Comparison of ENCODE assay signal across 20 cellular contexts in genomic region chr2:190412971-190413370, GRCh38. TPM values are rescaled to one million over a fixed set of nuclear protein-coding genes. Genes with fewer than 3 reads are reported as not detected.
A peak's percentile ranks its signal among the peaks of the same experiment; 100 is the strongest.
DNase-seq lines count a peak whose midpoint lies in the region; ATAC-seq, FAIRE-seq and TF ChIP-seq lines count a peak whose summit lies in the region.
"Had no signal": no experiment of that assay in that cellular context is flagged by ENCODE, and none has a peak within 500 bp of the region (broad histone marks: within the 10 kb centered on the region; RNA-seq: fewer than 3 reads in every experiment).

No MANE protein-coding gene starts in this region.

- peaks cover 83% of the 10 kb centered on the region for H3K79me2 ChIP-seq in Karpas-422 (ENCODE audit: low read length)
- H3K79me2 ChIP-seq in MM.1S (ENCODE audit: low read length): peaks cover 37% of the 10 kb centered on the region

- no peaks in the 10 kb centered on the region for H3K27me3 ChIP-seq in Karpas-422 (ENCODE audit: low read length)
- H3K27me3 ChIP-seq in bronchial epithelial cell (ENCODE audit: control insufficient read depth, insufficient read depth, low read length): no peaks in the 10 kb centered on the region
- no peaks in the 10 kb centered on the region for H3K27me3 ChIP-seq in naive thymus-derived CD4-positive, alpha-beta T cell (ENCODE audit: control insufficient read depth in 2 of 2, insufficient read depth in 2 of 2, low read length in 2 of 2)
- no peaks in the 10 kb centered on the region for H3K27me3 ChIP-seq in MM.1S (replicated peaks; ENCODE audit: insufficient read depth, low read length)

- WGBS in lower leg skin, 2 donors: 37 to 38% methylated on average over 3 of the region's 3 CpGs

- H3K9me3 Mint-ChIP-seq in naive thymus-derived CD4-positive, alpha-beta T cell: peaks cover 0 to 4% (median 0%) of the 10 kb centered on the region in 11 donors
- H3K9me3 Mint-ChIP-seq: activated naive CD4-positive, alpha-beta T cell treated with anti-CD3 and anti-CD28 coated beads, Interleukin-2, amount 10 ng/mL, durations not matched to agents 7 days and 5 days; endodermal cell; IgD-negative memory B cell; stimulated activated naive B cell treated with anti-CD40 and anti-IgM and Interleukin-4, amounts not matched to agents 10 μg/mL and 1 μg/mL and 100 μg/mL, for 72 hours had no signal

- FAIRE-seq in bronchial epithelial cell (lab: Jason Lieb, UNC): no peak

- intact Hi-C loops in naive thymus-derived CD4-positive, alpha-beta T cell (cut with micrococcal nuclease): no loop called here
- intact Hi-C loops in lower leg skin (cut with DNase I; ENCODE audit: low total_unique reads): no loop called here

- H3K27ac Mint-ChIP-seq in naive thymus-derived CD4-positive, alpha-beta T cell: peak overlapping the region in 8 of 9 donors; percentile 30 to 86 (median 54)
- H3K27ac Mint-ChIP-seq: activated naive CD4-positive, alpha-beta T cell treated with anti-CD3 and anti-CD28 coated beads, Interleukin-2, amount 10 ng/mL, durations not matched to agents 7 days and 5 days; IgD-negative memory B cell had no signal

- H3K9me2 ChIP-seq in Karpas-422 (replicated peaks; ENCODE audit: insufficient read depth, low read length): no peaks in the 10 kb centered on the region
- no peaks in the 10 kb centered on the region for H3K9me2 ChIP-seq in MM.1S (replicated peaks; ENCODE audit: insufficient read depth, low read length)

- H3K27me3 Mint-ChIP-seq in naive thymus-derived CD4-positive, alpha-beta T cell: no peaks in the 10 kb centered on the region
- H3K27me3 Mint-ChIP-seq: activated naive CD4-positive, alpha-beta T cell treated with anti-CD3 and anti-CD28 coated beads, Interleukin-2, amount 10 ng/mL, durations not matched to agents 7 days and 5 days; IgD-negative memory B cell; stimulated activated naive B cell treated with anti-CD40 and anti-IgM and Interleukin-4, amounts not matched to agents 10 μg/mL and 1 μg/mL and 100 μg/mL, for 72 hours had no signal

- POLR2A ChIA-PET in naive thymus-derived CD4-positive, alpha-beta T cell (lab: Charles Lee): interaction anchor here (1.0 kb wide), 1 partner anchor 66 kb away, joined by 6 read pairs; no protein-coding TSS in a partner anchor

- peak overlapping the region in 7 of 10 donors; percentile 14 to 58 (median 32) for H3K4me3 Mint-ChIP-seq in naive thymus-derived CD4-positive, alpha-beta T cell
- H3K4me3 Mint-ChIP-seq: activated naive CD4-positive, alpha-beta T cell treated with anti-CD3 and anti-CD28 coated beads, Interleukin-2, amount 10 ng/mL, durations not matched to agents 7 days and 5 days; endodermal cell had no signal

- no peak for TF ChIP-seq POLR2A in lower leg skin (IDR thresholded peaks at IDR 0.05)

- no peaks in the 10 kb centered on the region for H4K20me1 ChIP-seq in Karpas-422 (ENCODE audit: insufficient read depth, low read depth, low read length)
- H4K20me1 ChIP-seq in MM.1S (ENCODE audit: insufficient read depth, low read length): no peaks in the 10 kb centered on the region

- H3K36me3 ChIP-seq in Karpas-422 (ENCODE audit: insufficient read depth, low read length) (no peaks in the 10 kb centered on the region), bronchial epithelial cell (ENCODE audit: control insufficient read depth, insufficient read depth, low read length) (no peaks in the 10 kb centered on the region), MM.1S (replicated peaks; ENCODE audit: insufficient read depth, low read length) (no peaks in the 10 kb centered on the region)
- peaks cover 0 to 4% (median 0%) of the 10 kb centered on the region in 3 experiments for H3K36me3 ChIP-seq in naive thymus-derived CD4-positive, alpha-beta T cell (ENCODE audit: control insufficient read depth in 2 of 3, insufficient read depth in 3 of 3, low read length in 3 of 3)
- H3K36me3 ChIP-seq: left ventricle myocardium inferior had no signal

- peaks cover 66% of the 10 kb centered on the region for H3K4me1 ChIP-seq in Karpas-422 (ENCODE audit: low read length)
- peaks cover 41 to 64% of the 10 kb centered on the region in 2 donors for H3K4me1 ChIP-seq in naive thymus-derived CD4-positive, alpha-beta T cell (ENCODE audit: control insufficient read depth in 2 of 2, insufficient read depth in 2 of 2, low read length in 2 of 2)
- peaks cover 8% of the 10 kb centered on the region; the same call in 1 of the 2 replicates for H3K4me1 ChIP-seq in MM.1S (ENCODE audit: low read length)
- H3K4me1 ChIP-seq: psoas muscle had no signal

- no peaks in the 10 kb centered on the region for H3K9me3 ChIP-seq in Karpas-422 (ENCODE audit: low read length)
- H3K9me3 ChIP-seq in naive thymus-derived CD4-positive, alpha-beta T cell (ENCODE audit: control insufficient read depth in 2 of 3, low read length in 3 of 3): no peaks in the 10 kb centered on the region
- H3K9me3 ChIP-seq in MM.1S (replicated peaks; ENCODE audit: insufficient read depth, low read length): no peaks in the 10 kb centered on the region
- H3K9me3 ChIP-seq: left ventricle myocardium inferior, psoas muscle had no signal

- H3K4me2 ChIP-seq in Karpas-422 (ENCODE audit: low read depth, low read length, poor library complexity, severe bottlenecking): peak overlapping the region; percentile 32
- H3K4me2 ChIP-seq in MM.1S (ENCODE audit: low read depth, low read length): no peak overlapping the region

- H3K27ac ChIP-seq in Karpas-422 (ENCODE audit: low read length) (0 out of 2 replicates have a peak overlapping the region, but pooled peaks have one; percentile 8), MM.1S (ENCODE audit: low read length) (no peak overlapping the region)
- no peak overlapping the region for H3K27ac ChIP-seq in naive thymus-derived CD4-positive, alpha-beta T cell (ENCODE audit: low read depth, low read length)
- H3K27ac ChIP-seq: 22Rv1, psoas muscle had no signal

- H3K9ac ChIP-seq in Karpas-422 (ENCODE audit: low read length) (no peak overlapping the region), MM.1S (ENCODE audit: low read length) (no peak overlapping the region)

- H3K4me3 ChIP-seq in Karpas-422 (ENCODE audit: low read length) (no peak overlapping the region), bronchial epithelial cell (ENCODE audit: low read depth, low read length) (no peak overlapping the region), lower leg skin (ENCODE audit: low read depth, poor library complexity, severe bottlenecking) (no peak overlapping the region), MM.1S (ENCODE audit: low read length) (no peak overlapping the region)
- H3K4me3 ChIP-seq in naive thymus-derived CD4-positive, alpha-beta T cell (ENCODE audit: low read length): no peak overlapping the region
- H3K4me3 ChIP-seq: left ventricle myocardium inferior, psoas muscle had no signal

- ATAC-seq in naive thymus-derived CD4-positive, alpha-beta T cell: no peak
- ATAC-seq: psoas muscle had no signal

- H3K36me3 Mint-ChIP-seq in naive thymus-derived CD4-positive, alpha-beta T cell: peaks cover 0 to 17% (median 0%) of the 10 kb centered on the region in 5 donors

- peak; percentile 37 for DNase-seq in DMS 273 (lab: John Stamatoyannopoulos, UW; ENCODE audit: unreplicated experiment)
- no peak for DNase-seq in DMS 273 treated with DMSO at 0.1 percent for 48 hours (lab: John Stamatoyannopoulos, UW)
- no peak for DNase-seq in Karpas-422
- DNase-seq in bronchial epithelial cell (ENCODE audit: low read depth): peak; percentile 35
- no peak for DNase-seq in naive thymus-derived CD4-positive, alpha-beta T cell
- DNase-seq in RKO (ENCODE audit: low spot score): no peak
- DNase-seq in lower leg skin (ENCODE audit: low spot score in 2 of 2): no peak
- no peak for DNase-seq in MM.1S
- DNase-seq: activated naive CD4-positive, alpha-beta T cell treated with anti-CD3 and anti-CD28 coated beads, Interleukin-2, amount 10 ng/mL, durations not matched to agents 7 days and 5 days; central memory CD4-positive, alpha-beta T cell; endodermal cell; foreskin fibroblast; left ventricle myocardium inferior; NCI-H1048; psoas muscle; SIG-M5; stimulated activated naive B cell treated with anti-CD40 and anti-IgM and Interleukin-4, amounts not matched to agents 10 μg/mL and 1 μg/mL and 100 μg/mL, for 72 hours; T1000 had no signal

- H2AFZ ChIP-seq in Karpas-422 (ENCODE audit: low read length) (no peak overlapping the region), MM.1S (ENCODE audit: low read length) (no peak overlapping the region)

- H3K4me1 Mint-ChIP-seq in naive thymus-derived CD4-positive, alpha-beta T cell: peaks cover 43 to 86% (median 80%) of the 10 kb centered on the region in 7 donors

- no peaks in the 10 kb centered on the region for H3F3A ChIP-seq in MM.1S (ENCODE audit: insufficient read depth, low read length)

- TF ChIP-seq CTCF in bronchial epithelial cell (IDR thresholded peaks at IDR 0.05; ENCODE audit: insufficient read depth, low read length, severe bottlenecking) (no peak), lower leg skin (IDR thresholded peaks at IDR 0.05) (no peak), MM.1S (IDR thresholded peaks at IDR 0.05; ENCODE audit: low read length) (no peak)

- CTCF ChIA-PET in naive thymus-derived CD4-positive, alpha-beta T cell (lab: Charles Lee): interaction anchor here (0.6 kb wide), 1 partner anchor 10 kb away, joined by 3 read pairs; no protein-coding TSS in a partner anchor

RNA-seq across cellular contexts. Expression of gene MFSD6, which starts 4.8 kb away (rescaled TPM):
- 65.5 and 65.9 TPM in 2 replicates for total RNA-seq in Karpas-422 (2014; rRNA removed; shearing (Covaris generic); ENCODE audit: low replicate concordance)
- total RNA-seq in bronchial epithelial cell: 37.4 and 43.0 TPM in 2 replicates
- total RNA-seq in naive thymus-derived CD4-positive, alpha-beta T cell: 10 to 100 TPM; 35.8 to 49.3 (median 44.7) TPM
- 10 to 100 TPM; 16.5 to 19.7 TPM for polyA plus RNA-seq in naive thymus-derived CD4-positive, alpha-beta T cell
- 100 to 1,000 TPM; 184 to 265 (median 208) TPM for total RNA-seq in lower leg skin

Comparison
In these comparisons a context has a peak if more than half of its experiments do, and no peak if none do; other contexts are left out.
1. DNase-seq: peak in DMS 273 (single experiment) and bronchial epithelial cell (single experiment); none in DMS 273 treated with DMSO at 0.1 percent for 48 hours (single experiment), Karpas-422 (single experiment), naive thymus-derived CD4-positive, alpha-beta T cell (0 of 9), RKO (single experiment), lower leg skin (0 of 2) and MM.1S (single experiment).